Comparison of ENCODE assay signal across 8 cellular contexts in genomic region chr17:63774982-63775290, GRCh38. TPM values are rescaled to one million over a fixed set of nuclear protein-coding genes. Genes with fewer than 3 reads are reported as not detected.
A peak's percentile ranks its signal among the peaks of the same experiment; 100 is the strongest.
DNase-seq lines count a peak whose midpoint lies in the region; TF ChIP-seq lines count a peak whose summit lies in the region.

No MANE protein-coding gene starts in this region.

- CTCF ChIA-PET in activated naive CD4-positive, alpha-beta T cell treated with anti-CD3 and anti-CD28 coated beads for 36 hours (lab: Charles Lee): interaction anchor here (1.0 to 1.3 kb wide), 2 partner anchors 8 to 77 kb away, joined by 3 to 5 read pairs; no protein-coding TSS in a partner anchor

- TF ChIP-seq POLR2A in spleen (IDR thresholded peaks at IDR 0.05): no peak

- H3K36me3 ChIP-seq in WERI-Rb-1: peaks cover 71% of the 10 kb centered on the region
- H3K36me3 ChIP-seq in spleen: peaks cover 0 to 41% (median 9%) of the 10 kb centered on the region in 6 donors

- peaks cover 25 to 87% (median 76%) of the 10 kb centered on the region in 6 donors for H3K4me1 ChIP-seq in spleen

- H3K27ac Mint-ChIP-seq in activated naive CD4-positive, alpha-beta T cell treated with anti-CD3 and anti-CD28 coated beads for 36 hours: peak overlapping the region; percentile 100

- H3K27ac ChIP-seq in WERI-Rb-1 (peak overlapping the region; percentile 98), spleen (peak overlapping the region; percentile 96 to 99 (median 98))

- WGBS in spleen, 5 donors: 1 to 5% (median 1%) methylated on average over 4 of the region's 4 CpGs

- H3K36me3 Mint-ChIP-seq in activated naive CD4-positive, alpha-beta T cell treated with anti-CD3 and anti-CD28 coated beads for 36 hours (ENCODE audit: low read depth): peaks cover 37% of the 10 kb centered on the region

- H3K4me1 Mint-ChIP-seq in activated naive CD4-positive, alpha-beta T cell treated with anti-CD3 and anti-CD28 coated beads for 36 hours (ENCODE audit: low read depth): peaks cover 63% of the 10 kb centered on the region

- intact Hi-C loops in activated naive CD4-positive, alpha-beta T cell treated with anti-CD3 and anti-CD28 coated beads for 36 hours (cut with micrococcal nuclease): loop anchor here (1.0 to 5.0 kb wide), 3 partner anchors 8 to 808 kb away; partner anchors contain the start of genes ERN1 and TANC2
- intact Hi-C loops in spleen (cut with DNase I; ENCODE audit: low total_unique reads): loop anchor here (10.0 kb wide), 1 partner anchor 50 kb away; the partner anchor contains the start of genes FTSJ3 and PSMC5

- H3K9me3 ChIP-seq in WERI-Rb-1 (ENCODE audit: severe bottlenecking) (no peaks in the 10 kb centered on the region), spleen (no peaks in the 10 kb centered on the region)

- peak; percentile 35 for DNase-seq in activated naive CD4-positive, alpha-beta T cell treated with anti-CD3 and anti-CD28 coated beads for 36 hours
- no peak for DNase-seq in activated naive CD4-positive, alpha-beta T cell (lab: John Stamatoyannopoulos, UW)
- no peak for DNase-seq in WERI-Rb-1
- DNase-seq in hepatic stellate cell (ENCODE audit: low spot score): peak; percentile 21
- no peak for DNase-seq in spleen
- DNase-seq in mucosa of gallbladder (ENCODE audit: low spot score): no peak
- DNase-seq in stimulated activated naive CD4-positive, alpha-beta T cell treated with Interleukin-2 at 50 U/mL for 16 hours (lab: John Stamatoyannopoulos, UW): no peak
- no peak for DNase-seq in NCI-H1092 treated with DMSO at 0.1 percent for 48 hours (lab: John Stamatoyannopoulos, UW)

- H3K27me3 ChIP-seq in WERI-Rb-1 (ENCODE audit: insufficient read depth, low read depth, severe bottlenecking) (no peaks in the 10 kb centered on the region), spleen (replicated peaks in 1 of 7) (no peaks in the 10 kb centered on the region)

- H3K4me3 ChIP-seq in WERI-Rb-1 (ENCODE audit: low read depth, low read length) (peak overlapping the region; percentile 94), spleen (peak overlapping the region; percentile 63 to 98 (median 84))

- no peaks in the 10 kb centered on the region for H3K27me3 Mint-ChIP-seq in activated naive CD4-positive, alpha-beta T cell treated with anti-CD3 and anti-CD28 coated beads for 36 hours (ENCODE audit: low read depth)

- no peak for TF ChIP-seq CTCF in WERI-Rb-1 (IDR thresholded peaks at IDR 0.05; ENCODE audit: low read depth, low read length)
- TF ChIP-seq CTCF in spleen (IDR thresholded peaks at IDR 0.05 in 8 of 11, conservative IDR thresholded peaks at IDR 0.05 in 3 of 11): no peak

- peak overlapping the region; percentile 98 for H3K4me3 Mint-ChIP-seq in activated naive CD4-positive, alpha-beta T cell treated with anti-CD3 and anti-CD28 coated beads for 36 hours

- H3K9me3 Mint-ChIP-seq in activated naive CD4-positive, alpha-beta T cell treated with anti-CD3 and anti-CD28 coated beads for 36 hours: no peaks in the 10 kb centered on the region

RNA-seq across cellular contexts. Expression of gene DDX42, which starts 1.0 kb away (rescaled TPM):
- total RNA-seq in activated naive CD4-positive, alpha-beta T cell treated with anti-CD3 and anti-CD28 coated beads for 36 hours: 10 to 100 TPM; 91.7 to 92.9 TPM
- total RNA-seq in spleen: 100 to 1,000 TPM; 107 to 136 (median 126) TPM
- polyA plus RNA-seq in spleen: 10 to 100 TPM; 45.0 to 70.5 (median 61.8) TPM
- 90.4 TPM for total RNA-seq in mucosa of gallbladder

RNA-seq across cellular contexts. Expression of gene CCDC47, which starts 1.5 kb away (rescaled TPM):
- total RNA-seq in activated naive CD4-positive, alpha-beta T cell treated with anti-CD3 and anti-CD28 coated beads for 36 hours: 10 to 100 TPM; 40.5 to 42.1 TPM
- total RNA-seq in spleen (10 to 100 TPM; 50.7 to 74.0 (median 63.6) TPM), mucosa of gallbladder (104 TPM)
- polyA plus RNA-seq in spleen: 10 to 100 TPM in 2 of 3 donors, 1 to 10 TPM in 1; 8.9 to 15.7 (median 13.1) TPM

RNA-seq across cellular contexts. Expression of gene STRADA, which starts 33.3 kb away (rescaled TPM):
- 10 to 100 TPM; 73.2 to 76.3 TPM for total RNA-seq in activated naive CD4-positive, alpha-beta T cell treated with anti-CD3 and anti-CD28 coated beads for 36 hours
- total RNA-seq in spleen (10 to 100 TPM; 43.9 to 72.0 (median 60.7) TPM), mucosa of gallbladder (28.5 TPM)
- 10 to 100 TPM; 20.5 to 31.3 (median 26.6) TPM for polyA plus RNA-seq in spleen

RNA-seq across cellular contexts. Expression of gene PSMC5, which starts 52.3 kb away (rescaled TPM):
- total RNA-seq in activated naive CD4-positive, alpha-beta T cell treated with anti-CD3 and anti-CD28 coated beads for 36 hours: 100 to 1,000 TPM; 144 to 154 TPM
- total RNA-seq in spleen (100 to 1,000 TPM in 2 of 7 donors, 10 to 100 TPM in 5; 74.5 to 102 (median 97.2) TPM), mucosa of gallbladder (112 TPM)
- 100 to 1,000 TPM; 135 to 175 (median 147) TPM for polyA plus RNA-seq in spleen

RNA-seq across cellular contexts. Expression of gene FTSJ3, which starts 52.5 kb away (rescaled TPM):
- total RNA-seq in activated naive CD4-positive, alpha-beta T cell treated with anti-CD3 and anti-CD28 coated beads for 36 hours: 10 to 100 TPM; 25.3 to 26.2 TPM
- total RNA-seq in spleen (10 to 100 TPM; 26.1 to 45.7 (median 37.7) TPM), mucosa of gallbladder (43.1 TPM)
- 10 to 100 TPM; 13.5 to 22.9 (median 16.3) TPM for polyA plus RNA-seq in spleen

Comparison
In these comparisons a context has a peak if more than half of its experiments do, and no peak if none do; other contexts are left out.
1. DNase-seq: peak in activated naive CD4-positive, alpha-beta T cell treated with anti-CD3 and anti-CD28 coated beads for 36 hours (single experiment) and hepatic stellate cell (single experiment); none in activated naive CD4-positive, alpha-beta T cell (0 of 4), WERI-Rb-1 (single experiment), spleen (single experiment), mucosa of gallbladder (single experiment), stimulated activated naive CD4-positive, alpha-beta T cell treated with Interleukin-2 at 50 U/mL for 16 hours (single experiment) and NCI-H1092 treated with DMSO at 0.1 percent for 48 hours (single experiment).